In genomic region chr6:133631421-133631820, GRCh38 we compare ENCODE assay signal across 1 cellular context.
TF ChIP-seq lines count a peak whose summit lies in the region.

No MANE protein-coding gene starts in this region.

TF ChIP-seq in A549, 52 proteins besides CTCF, POLR2A, EP300 and RAD21 (continued from another document):
- no peak for TF ChIP-seq TFCP2L1 (CRISPR knock-in tag; IDR thresholded peaks at IDR 0.05)
